In the genomic region with DNA sequence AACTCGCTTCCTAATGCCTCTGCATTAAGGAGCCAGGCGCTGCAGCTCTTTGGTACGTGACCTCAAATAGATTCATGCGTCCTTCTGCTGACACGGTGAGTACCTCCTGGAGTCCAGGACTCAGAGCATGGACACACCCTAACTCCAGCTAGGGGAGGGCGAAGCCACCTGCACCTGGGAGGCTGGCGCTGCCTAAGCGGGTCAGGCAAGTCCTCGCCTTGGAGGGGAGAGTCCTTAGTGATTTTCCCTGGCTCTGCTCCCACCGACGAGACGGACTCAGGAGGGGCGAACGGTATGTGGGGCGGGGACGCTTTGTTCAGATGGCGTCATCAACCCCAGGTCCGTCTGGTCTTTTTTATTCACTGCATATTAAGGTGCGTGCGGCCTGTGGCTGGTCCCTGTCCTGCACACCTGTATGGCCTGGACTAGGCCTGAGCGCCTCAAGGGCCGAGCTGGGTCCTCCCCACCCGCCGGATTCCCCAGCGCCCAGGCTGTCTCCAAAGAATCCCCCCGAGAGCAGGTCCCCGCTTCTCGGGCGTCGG, we compare ENCODE assay signal across 11 cellular contexts. TPM values are rescaled to one million over a fixed set of nuclear protein-coding genes. Genes with fewer than 3 reads are reported as not detected.
A peak's percentile ranks its signal among the peaks of the same experiment; 100 is the strongest.
DNase-seq lines count a peak whose midpoint lies in the region; ATAC-seq, FAIRE-seq and TF ChIP-seq lines count a peak whose summit lies in the region.
"Had no signal": no experiment of that assay in that cellular context is flagged by ENCODE, and none has a peak within 500 bp of the region (broad histone marks: within the 10 kb centered on the region; RNA-seq: fewer than 3 reads in every experiment).

No MANE protein-coding gene starts in this region.

- H3K36me3 Mint-ChIP-seq in IgD-negative memory B cell: no peaks in the 10 kb centered on the region
- no peaks in the 10 kb centered on the region for H3K36me3 Mint-ChIP-seq in osteocyte (ENCODE audit: unreplicated experiment)

- H3K27me3 Mint-ChIP-seq in IgD-negative memory B cell: peaks cover 35% of the 10 kb centered on the region
- peaks cover 61% of the 10 kb centered on the region for H3K27me3 Mint-ChIP-seq in osteocyte (ENCODE audit: unreplicated experiment)

- FAIRE-seq in GM12892 (lab: Jason Lieb, UNC): no peak
- FAIRE-seq: HTR-8/SVneo, islet of Langerhans had no signal

- DNase-seq in AG10803 (ENCODE audit: low read depth): no peak
- DNase-seq in fibroblast of the aortic adventitia (ENCODE audit: low read depth): no peak
- DNase-seq in osteocyte (ENCODE audit: extremely low spot score, unreplicated experiment): no peak
- DNase-seq in kidney tubule cell (ENCODE audit: low spot score): no peak
- DNase-seq in GM12892 (ENCODE audit: insufficient read length): no peak
- no peak for DNase-seq in NCI-H2171 treated with DMSO at 0.1 percent for 48 hours (lab: John Stamatoyannopoulos, UW)
- DNase-seq: activated effector memory CD4-positive, alpha-beta T cell treated with Interleukin-2 at 50 U/mL for 16 hours had no signal

- peaks cover 0 to 2% (median 0%) of the 10 kb centered on the region in 3 donors for H3K4me1 Mint-ChIP-seq in IgD-negative memory B cell
- H3K4me1 Mint-ChIP-seq in osteocyte (ENCODE audit: unreplicated experiment): peaks cover 1% of the 10 kb centered on the region

- H3K4me3 Mint-ChIP-seq in IgD-negative memory B cell (peak overlapping the region in 3 of 4 donors; percentile 28 to 72 (median 30)), osteocyte (ENCODE audit: unreplicated experiment) (peak overlapping the region; percentile 22)

- H3K9me3 Mint-ChIP-seq in IgD-negative memory B cell: peaks cover 0 to 3% (median 0%) of the 10 kb centered on the region in 3 donors
- H3K9me3 Mint-ChIP-seq in osteocyte (ENCODE audit: unreplicated experiment): no peaks in the 10 kb centered on the region

- TF ChIP-seq CTCF in AG10803 (conservative IDR thresholded peaks at IDR 0.05; ENCODE audit: low read length) (no peak), fibroblast of the aortic adventitia (IDR thresholded peaks at IDR 0.05; ENCODE audit: insufficient read depth, low read length) (no peak), osteocyte (IDR thresholded peaks at IDR 0.05) (no peak)

- TF ChIP-seq POLR2A in GM12892 (IDR thresholded peaks at IDR 0.05; ENCODE audit: low read depth, low read length): no peak

- H3K27ac Mint-ChIP-seq in IgD-negative memory B cell (no peak overlapping the region), osteocyte (ENCODE audit: unreplicated experiment) (no peak overlapping the region)

- ATAC-seq in GM18519 (IDR thresholded peaks at IDR 0.05; ENCODE audit: low FRiP score, unreplicated experiment): no peak

- H3K4me3 ChIP-seq in AG10803 (ENCODE audit: low read length) (peak overlapping the region; percentile 5; the same call in 1 of the 2 replicates), fibroblast of the aortic adventitia (ENCODE audit: low read depth, low read length) (peak overlapping the region; percentile 28)

RNA-seq across cellular contexts. Expression of a gene that starts 50.3 kb away (rescaled TPM):
- 33.1 TPM for polyA plus RNA-seq in IgD-negative memory B cell
- total RNA-seq in fibroblast of the aortic adventitia (ENCODE audit: low replicate concordance) (27.4 and 29.0 TPM in 2 replicates), osteocyte (48.7 and 50.1 TPM in 2 replicates)
- polyA plus RNA-seq in GM12892 (2012; ENCODE audit: missing spikeins): 61.9 TPM

RNA-seq across cellular contexts. Expression of a gene that starts 50.7 kb away (rescaled TPM):
- polyA plus RNA-seq in IgD-negative memory B cell: 14.9 TPM
- 5.1 and 12.0 TPM in 2 replicates for total RNA-seq in fibroblast of the aortic adventitia (ENCODE audit: low replicate concordance)
- total RNA-seq in osteocyte: 25.0 and 28.5 TPM in 2 replicates
- 6.5 TPM for polyA plus RNA-seq in GM12892 (2012; ENCODE audit: missing spikeins)
